In genomic region chr4:15779336-15779735, GRCh38 we compare ENCODE assay signal across 9 cellular contexts. TPM values are rescaled to one million over a fixed set of nuclear protein-coding genes. Genes with fewer than 3 reads are reported as not detected.
DNase-seq lines count a peak whose midpoint lies in the region; ATAC-seq, FAIRE-seq and TF ChIP-seq lines count a peak whose summit lies in the region.
"Had no signal": no experiment of that assay in that cellular context is flagged by ENCODE, and none has a peak within 500 bp of the region (broad histone marks: within the 10 kb centered on the region; RNA-seq: fewer than 3 reads in every experiment).

No MANE protein-coding gene starts in this region.

- H3K27ac ChIP-seq in fibroblast of lung (ENCODE audit: insufficient read depth, low read length) (no peak overlapping the region), muscle layer of duodenum (ENCODE audit: low read length) (peak overlapping the region; percentile 50), aorta (ENCODE audit: low read depth in 1 of 2, low read length in 2 of 2) (no peak overlapping the region)

- H3K4me1 ChIP-seq in fibroblast of lung (ENCODE audit: control insufficient read depth, extremely low read depth, insufficient read depth, low read length) (no peaks in the 10 kb centered on the region), muscle layer of duodenum (ENCODE audit: control insufficient read depth in 1 of 2, insufficient read depth in 2 of 2, low read length in 2 of 2) (no peaks in the 10 kb centered on the region), aorta (ENCODE audit: control insufficient read depth in 1 of 2, insufficient read depth in 2 of 2, low read length in 2 of 2) (no peaks in the 10 kb centered on the region)

- intact Hi-C loops in aorta (cut with DNase I), result no loop called here

- FAIRE-seq in GM12892 (lab: Jason Lieb, UNC), result peak; percentile 21
- FAIRE-seq: K562 had no signal

- DNase-seq in AG09319 (ENCODE audit: extremely low read depth, low read depth), result no peak
- DNase-seq in GM12892 (ENCODE audit: insufficient read length), result no peak
- no peak for DNase-seq in T-cell
- peak; percentile 59 to 67 for DNase-seq in fibroblast of lung (ENCODE audit: low read depth in 2 of 2)
- peak; percentile 62 to 69 for DNase-seq in aorta
- no peak for DNase-seq in stimulated activated CD4-positive, alpha-beta T cell treated with anti-CD3 and anti-CD28 coated beads, Interleukin-4, amount 100 ng/mL, for 4 hours

- H3K4me3 Mint-ChIP-seq in T-cell, result peak overlapping the region; percentile 75 to 85 (median 85)

- no peaks in the 10 kb centered on the region for H3K79me2 ChIP-seq in fibroblast of lung (ENCODE audit: control insufficient read depth, insufficient read depth, low read length)

- H3K9me3 ChIP-seq in fibroblast of lung (ENCODE audit: control insufficient read depth, insufficient read depth, low read depth, low read length) (no peaks in the 10 kb centered on the region), muscle layer of duodenum (ENCODE audit: control insufficient read depth in 1 of 2, low read length in 2 of 2) (no peaks in the 10 kb centered on the region), aorta (ENCODE audit: control insufficient read depth, low read length) (no peaks in the 10 kb centered on the region)

- H3K36me3 Mint-ChIP-seq in T-cell, result peaks cover 19% of the 10 kb centered on the region

- ATAC-seq in T-cell (replicated peaks in 1 of 4) (no peak), aorta (ENCODE audit: low FRiP score) (peak; percentile 77), HG03159 (IDR thresholded peaks at IDR 0.05; ENCODE audit: unreplicated experiment) (no peak)
- ATAC-seq: K562 had no signal

- H3K36me3 ChIP-seq in fibroblast of lung (ENCODE audit: control insufficient read depth, insufficient read depth, low read length) (no peaks in the 10 kb centered on the region), muscle layer of duodenum (ENCODE audit: control insufficient read depth in 1 of 2, insufficient read depth in 2 of 2, low read length in 2 of 2) (no peaks in the 10 kb centered on the region), aorta (ENCODE audit: control insufficient read depth in 1 of 2, insufficient read depth in 2 of 2, low read length in 1 of 2) (no peaks in the 10 kb centered on the region)

- peak; percentile 51 for TF ChIP-seq CTCF in AG09319 (IDR thresholded peaks at IDR 0.05; ENCODE audit: low read depth, low read length)
- peak; percentile 51 to 63 for TF ChIP-seq CTCF in fibroblast of lung (conservative IDR thresholded peaks at IDR 0.05 in 1 of 2, IDR thresholded peaks at IDR 0.05 in 1 of 2; ENCODE audit: low read depth in 1 of 2, low read length in 2 of 2)

- peak overlapping the region; percentile 55 for H2AFZ ChIP-seq in fibroblast of lung (ENCODE audit: low read length)

- TF ChIP-seq POLR2A in GM12892 (IDR thresholded peaks at IDR 0.05; ENCODE audit: low read depth, low read length), result no peak

- H3K4me3 ChIP-seq in fibroblast of lung (replicated peaks in 1 of 4; ENCODE audit: control extremely low read depth in 1 of 4, insufficient read depth in 1 of 4, low read depth in 3 of 4, low read length in 4 of 4) (peak overlapping the region; percentile 13 to 68 (median 38)), muscle layer of duodenum (ENCODE audit: low read depth in 1 of 2, low read length in 2 of 2) (peak overlapping the region; percentile 70 to 77), aorta (ENCODE audit: low read length in 2 of 2) (peak overlapping the region; percentile 32 to 78)
- H3K4me3 ChIP-seq: K562 had no signal

- H3K9ac ChIP-seq in fibroblast of lung (ENCODE audit: insufficient read depth, low read length), result no peak overlapping the region

- H3K27me3 ChIP-seq in fibroblast of lung (ENCODE audit: control insufficient read depth, insufficient read depth, low read length) (peaks cover 24% of the 10 kb centered on the region), muscle layer of duodenum (ENCODE audit: low read depth, low read length) (no peaks in the 10 kb centered on the region), aorta (ENCODE audit: control insufficient read depth in 1 of 2, insufficient read depth in 2 of 2, low read length in 1 of 2) (no peaks in the 10 kb centered on the region)

- 1% methylated on average over 13 of the region's 13 CpGs for WGBS in aorta, 2 donors

- POLR2A ChIA-PET in T-cell (lab: Charles Lee), result interaction anchor here in 1 of 2 donors (0.5 kb wide), 1 partner anchor 12 kb away, joined by 4 read pairs; no protein-coding TSS in a partner anchor

- peaks cover 0 to 2% of the 10 kb centered on the region in 2 donors for H3K27me3 Mint-ChIP-seq in T-cell

- peak overlapping the region; percentile 83 for H3K4me2 ChIP-seq in fibroblast of lung (ENCODE audit: extremely low read depth, insufficient read depth, low read length)

- no peaks in the 10 kb centered on the region for H3K9me3 Mint-ChIP-seq in T-cell

- CTCF ChIA-PET in T-cell (lab: Charles Lee), result interaction anchor here (0.6 to 1.1 kb wide), 3 partner anchors 22 to 40 kb away, joined by 3 to 4 read pairs (median 4); no protein-coding TSS in a partner anchor

- peak overlapping the region; percentile 3 to 24 for H3K27ac Mint-ChIP-seq in T-cell

- peaks cover 56 to 66% (median 62%) of the 10 kb centered on the region in 3 donors for H3K4me1 Mint-ChIP-seq in T-cell

- H4K20me1 ChIP-seq in fibroblast of lung (ENCODE audit: control insufficient read depth, extremely low read depth, insufficient read depth, low read length), result no peaks in the 10 kb centered on the region

RNA-seq across cellular contexts. Expression of gene CD38, which starts 1.2 kb away (rescaled TPM):
- polyA plus RNA-seq in GM12892 (2012; ENCODE audit: missing spikeins), result 9.4 TPM
- total RNA-seq in T-cell, result 10 to 100 TPM in 1 of 5 donors, 1 to 10 TPM in 4; 4.3 to 22.8 (median 5.0) TPM
- under 0.01 TPM in 1 of 2 replicates, not detected in the other for total RNA-seq in fibroblast of lung
- polyA plus RNA-seq in fibroblast of lung, result 0.02 TPM in 1 of 2 replicates, not detected in the other
- polyA plus RNA-seq in fibroblast of lung (2012), result not detected in 2 replicates
- polyA minus RNA-seq in fibroblast of lung (ENCODE audit: low replicate concordance), result not detected in 2 replicates
- total RNA-seq in aorta, result 1 to 10 TPM; 7.8 to 9.3 TPM
- under 1 TPM; 0.20 to 0.88 TPM for polyA plus RNA-seq in aorta

Comparison
In these comparisons a context has a peak if more than half of its experiments do, and no peak if none do; other contexts are left out.
1. DNase-seq: peak in fibroblast of lung (2 of 2) and aorta (2 of 2); none in AG09319 (single experiment), GM12892 (single experiment), T-cell (0 of 34) and stimulated activated CD4-positive, alpha-beta T cell treated with anti-CD3 and anti-CD28 coated beads, Interleukin-4, amount 100 ng/mL, for 4 hours (0 of 2).
2. Peak in every context shown above with its lines, with median percentiles within 50 percentile points of each other: H3K4me3 ChIP-seq.